Comparison of ENCODE assay signal across 8 cellular contexts in genomic region chr7:129271500-129272355, GRCh38. TPM values are rescaled to one million over a fixed set of nuclear protein-coding genes. Genes with fewer than 3 reads are reported as not detected.
DNase-seq lines count a peak whose midpoint lies in the region; FAIRE-seq and TF ChIP-seq lines count a peak whose summit lies in the region.

No MANE protein-coding gene starts in this region.

- peaks cover 0 to 3% of the 10 kb centered on the region in 2 donors for H3K36me3 ChIP-seq in kidney (ENCODE audit: control insufficient read depth in 1 of 2, insufficient read depth in 2 of 2, low read length in 2 of 2)

- TF ChIP-seq CTCF in astrocyte of the spinal cord (IDR thresholded peaks at IDR 0.05; ENCODE audit: low read depth, low read length) (peak; percentile 64), kidney (IDR thresholded peaks at IDR 0.05; ENCODE audit: borderline replicate concordance, extremely low read depth, insufficient read depth) (peak; percentile 60)

- in situ Hi-C loops in astrocyte of the spinal cord (cut with HindIII; ENCODE audit: low sequenced_read_pairs) = no loop called here

- no peak overlapping the region for H3K4me3 ChIP-seq in astrocyte of the spinal cord (ENCODE audit: low read depth, low read length)
- no peak overlapping the region for H3K4me3 ChIP-seq in kidney (ENCODE audit: low read length in 2 of 2)

- FAIRE-seq in kidney (lab: Jason Lieb, UNC) = peak; percentile 37

- no peaks in the 10 kb centered on the region for H3K9me3 ChIP-seq in kidney (ENCODE audit: control insufficient read depth in 1 of 2, low read length in 2 of 2)

- peak; percentile 10 for DNase-seq in NK-92 treated with Interleukin-12 subunit alpha and Interleukin-12 subunit beta, amount 100 ng/mL, for 24 hours (lab: John Stamatoyannopoulos, UW)
- no peak for DNase-seq in NK-92 (lab: John Stamatoyannopoulos, UW; ENCODE audit: unreplicated experiment)
- peak; percentile 78 to 92 for DNase-seq in Kasumi-1 (lab: John Stamatoyannopoulos, UW)
- peak; percentile 44 for DNase-seq in T-helper 9 cell
- DNase-seq in astrocyte of the spinal cord (ENCODE audit: low read depth, low spot score) = peak; percentile 64
- no peak for DNase-seq in kidney
- peak; percentile 22 for DNase-seq in stimulated activated CD8-positive, alpha-beta memory T cell treated with anti-CD3 and anti-CD28 coated beads, Interleukin-12 subunit alpha, Interleukin-12 subunit beta, amount 100 ng/mL, for 24 hours (ENCODE audit: extremely low read depth)
- no peak for DNase-seq in GM19240 (ENCODE audit: insufficient read length, low spot score)

- no peaks in the 10 kb centered on the region for H3K4me1 ChIP-seq in kidney (ENCODE audit: control insufficient read depth in 1 of 2, insufficient read depth in 1 of 2, low read depth in 1 of 2, low read length in 2 of 2)

- no peak overlapping the region for H3K9ac ChIP-seq in kidney (ENCODE audit: low read length in 2 of 2)

- intact Hi-C loops in kidney (cut with DNase I) = no loop called here

- H3K27ac ChIP-seq in kidney (ENCODE audit: low read depth in 2 of 2, low read length in 2 of 2) = no peak overlapping the region

RNA-seq across cellular contexts. Expression of gene AHCYL2, which starts 46.9 kb away (rescaled TPM):
- total RNA-seq in kidney = 25.2 TPM
- polyA plus RNA-seq in kidney (ENCODE audit: insufficient read depth, low read depth, low replicate concordance) = 19.5 TPM

Comparison
In these comparisons a context has a peak if more than half of its experiments do, and no peak if none do; other contexts are left out.
1. DNase-seq: peak in NK-92 treated with Interleukin-12 subunit alpha and Interleukin-12 subunit beta, amount 100 ng/mL, for 24 hours (single experiment), Kasumi-1 (2 of 2), T-helper 9 cell (single experiment), astrocyte of the spinal cord (single experiment) and stimulated activated CD8-positive, alpha-beta memory T cell treated with anti-CD3 and anti-CD28 coated beads, Interleukin-12 subunit alpha, Interleukin-12 subunit beta, amount 100 ng/mL, for 24 hours (single experiment); none in NK-92 (single experiment), kidney (single experiment) and GM19240 (single experiment).